ENCODE assay signal across 33 cellular contexts in the genomic region with DNA sequence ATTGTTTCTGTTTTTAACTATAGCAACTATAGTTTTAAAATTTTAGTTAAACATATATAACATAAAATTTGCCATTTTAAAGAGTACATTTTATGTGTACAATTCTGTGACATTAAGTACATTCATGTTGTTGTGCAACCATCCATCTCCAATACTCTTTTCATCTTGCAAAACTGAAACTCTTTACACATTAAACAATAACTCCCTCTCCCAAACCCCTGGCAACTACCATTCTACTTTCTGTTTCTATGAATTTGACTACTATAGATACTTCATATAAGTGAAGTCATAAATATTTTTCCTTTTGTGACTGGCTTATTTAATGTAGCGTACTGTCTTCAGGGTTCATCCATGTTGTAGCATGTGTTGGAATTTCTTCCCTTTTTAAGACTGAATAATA. TPM values are rescaled to one million over a fixed set of nuclear protein-coding genes. Genes with fewer than 3 reads are reported as not detected.
"Had no signal": no experiment of that assay in that cellular context is flagged by ENCODE, and none has a peak within 500 bp of the region (broad histone marks: within the 10 kb centered on the region; RNA-seq: fewer than 3 reads in every experiment).

No MANE protein-coding gene starts in this region.

- ATAC-seq: Panc1, Right ventricle myocardium inferior, SK-N-SH treated with all-trans-retinoic acid at 6 μM for 48 hours, T-cell had no signal

- H2AFZ ChIP-seq: PC-9 had no signal

- H3K36me3 ChIP-seq: MG63, SJCRH30 had no signal

- H3K27me3 ChIP-seq: MG63, SJCRH30 had no signal

- H3K4me3 ChIP-seq: MG63, PC-9, SJCRH30, SK-N-MC had no signal

- H3K27ac ChIP-seq: PC-9, RWPE1, SJCRH30, SK-N-MC had no signal

- H3K27ac Mint-ChIP-seq: T-cell had no signal

- H3K4me3 Mint-ChIP-seq: T-cell had no signal

- H3K4me1 Mint-ChIP-seq: T-cell had no signal

- FAIRE-seq: RCC 7860 had no signal

- DNase-seq: Kasumi-1, MG63, MV-4-11, NCI-H1092, NCI-H1105, NCI-H1417 treated with DMSO at 0.1 percent for 48 hours, NCI-H1436 treated with DMSO at 0.1 percent for 48 hours, NCI-H1694 treated with DMSO at 0.1 percent for 48 hours, NCI-H187 treated with DMSO at 0.1 percent for 48 hours, NCI-H2029, NCI-H2081 treated with DMSO at 0.1 percent for 48 hours, NCI-H2107, NCI-H2171, NCI-H226, NCI-H446 treated with DMSO at 0.1 percent for 48 hours, NCI-H510A, NCI-H524, NCI-H526, NCI-H69, NCI-H748 treated with DMSO at 0.1 percent for 48 hours, NCI-H82, PC-9, SHP77, SIG-M5, SJCRH30, T-cell had no signal

- H3K9me3 ChIP-seq: SJCRH30 had no signal

- H3K4me1 ChIP-seq: SJCRH30 had no signal

- H3K4me2 ChIP-seq: PC-9 had no signal

RNA-seq across cellular contexts. Expression of a gene that starts 25.9 kb away (rescaled TPM):
- total RNA-seq: PC-9, SJCRH30, SK-MEL-5 had no signal
